In the genomic region with DNA sequence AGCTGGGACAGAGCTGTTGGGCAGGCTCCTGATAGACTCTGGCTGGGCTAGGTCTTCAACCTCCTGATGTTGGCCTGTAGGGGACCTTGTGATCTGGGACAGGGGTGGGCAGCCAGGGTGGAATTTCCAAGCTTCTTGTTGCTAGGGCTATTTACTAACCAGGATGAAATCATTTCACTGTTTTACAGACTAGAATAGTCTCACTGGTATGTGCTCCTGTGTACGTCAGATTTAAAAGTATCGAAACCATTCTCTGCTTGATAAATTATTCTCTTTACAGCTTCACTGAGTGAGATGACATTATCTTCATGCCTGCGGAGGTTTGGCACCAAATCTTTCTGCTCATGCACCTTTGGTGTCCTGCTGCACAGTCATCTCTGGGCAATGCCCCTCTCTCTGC, we compare ENCODE assay signal across 1 cellular context.
TF ChIP-seq lines count a peak whose summit lies in the region.

No MANE protein-coding gene starts in this region.

TF ChIP-seq in WTC11, 78 proteins besides CTCF, POLR2A, EP300 and RAD21 (continued from another document):
- TF ChIP-seq, protein P1, sequence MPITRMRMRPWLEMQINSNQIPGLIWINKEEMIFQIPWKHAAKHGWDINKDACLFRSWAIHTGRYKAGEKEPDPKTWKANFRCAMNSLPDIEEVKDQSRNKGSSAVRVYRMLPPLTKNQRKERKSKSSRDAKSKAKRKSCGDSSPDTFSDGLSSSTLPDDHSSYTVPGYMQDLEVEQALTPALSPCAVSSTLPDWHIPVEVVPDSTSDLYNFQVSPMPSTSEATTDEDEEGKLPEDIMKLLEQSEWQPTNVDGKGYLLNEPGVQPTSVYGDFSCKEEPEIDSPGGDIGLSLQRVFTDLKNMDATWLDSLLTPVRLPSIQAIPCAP (CRISPR knock-in tag; IDR thresholded peaks at IDR 0.05) = no peak
